ENCODE assay signal across 28 cellular contexts in genomic region chr13:72620874-72621273, GRCh38.
"Had no signal": no experiment of that assay in that cellular context is flagged by ENCODE, and none has a peak within 500 bp of the region (broad histone marks: within the 10 kb centered on the region; RNA-seq: fewer than 3 reads in every experiment).

No MANE protein-coding gene starts in this region.

- H3K4me2 ChIP-seq: smooth muscle cell had no signal

- H3K4me3 ChIP-seq: ascending aorta, cardiac muscle cell, colonic mucosa, lower lobe of right lung, sigmoid colon, smooth muscle cell, suprapubic skin, tibial artery, upper lobe of right lung had no signal

- H3K4me1 ChIP-seq: ascending aorta, colonic mucosa, lower lobe of right lung, sigmoid colon, suprapubic skin, tibial artery, upper lobe of right lung had no signal

- H3K36me3 ChIP-seq: ascending aorta, cardiac muscle cell, colonic mucosa, lower lobe of right lung, neutrophil, sigmoid colon, suprapubic skin, tibial artery, upper lobe of right lung had no signal

- ATAC-seq: left lobe of liver, lower lobe of right lung, upper lobe of right lung had no signal

- H3K9me3 ChIP-seq: ascending aorta, colonic mucosa, lower lobe of right lung, neutrophil, sigmoid colon, suprapubic skin, tibial artery, upper lobe of right lung had no signal

- H3K27me3 ChIP-seq: ascending aorta, cardiac muscle cell, colonic mucosa, neutrophil, sigmoid colon, suprapubic skin, tibial artery, upper lobe of right lung had no signal

- FAIRE-seq: endometrium, frontal cortex had no signal

- H3K27ac ChIP-seq: ascending aorta, cardiac muscle cell, colonic mucosa, lower lobe of right lung, neutrophil, sigmoid colon, suprapubic skin, tibial artery, upper lobe of right lung had no signal

- DNase-seq: activated CD4-positive, alpha-beta memory T cell treated with anti-CD3 and anti-CD28 coated beads, Interleukin-2, amount 10 ng/mL, durations not matched to agents 7 days and 5 days; activated CD4-positive, alpha-beta T cell treated with anti-CD3 and anti-CD28 coated beads, Interleukin-2, amount 10 ng/mL, durations not matched to agents 24 days and 14 days; activated CD4-positive, CD25-positive, alpha-beta regulatory T cell treated with anti-CD3 and anti-CD28 coated beads, Interleukin-2, amount 50 U/mL, for 72 hours; activated CD8-positive, alpha-beta memory T cell treated with anti-CD3 and anti-CD28 coated beads, Interleukin-2, amount 50 U/mL, for 48 hours; activated gamma-delta T cell; activated naive CD4-positive, alpha-beta T cell treated with anti-CD3 and anti-CD28 coated beads, Interleukin-2, amount 10 ng/mL, durations not matched to agents 7 days and 5 days; activated naive CD8-positive, alpha-beta T cell treated with anti-CD3 and anti-CD28 coated beads, Interleukin-2, amount 10 ng/mL, durations not matched to agents 7 days and 5 days; activated T-cell treated with anti-CD3 and anti-CD28 coated beads, Interleukin-2, amount 50 U/mL, for 24 hours; cerebellar nuclear complex; colonic mucosa; effector CD8-positive, alpha-beta T cell; kidney glomerular epithelial cell; lower lobe of right lung; mesenchymal stem cell; sigmoid colon; stimulated activated CD4-positive, alpha-beta T cell treated with anti-CD3 and anti-CD28 coated beads, Interleukin-1b, Interleukin-23, amount 100 ng/mL, for 48 hours; stimulated activated naive CD4-positive, alpha-beta T cell; T1000; tibial artery; upper lobe of right lung had no signal
